In the genomic region with DNA sequence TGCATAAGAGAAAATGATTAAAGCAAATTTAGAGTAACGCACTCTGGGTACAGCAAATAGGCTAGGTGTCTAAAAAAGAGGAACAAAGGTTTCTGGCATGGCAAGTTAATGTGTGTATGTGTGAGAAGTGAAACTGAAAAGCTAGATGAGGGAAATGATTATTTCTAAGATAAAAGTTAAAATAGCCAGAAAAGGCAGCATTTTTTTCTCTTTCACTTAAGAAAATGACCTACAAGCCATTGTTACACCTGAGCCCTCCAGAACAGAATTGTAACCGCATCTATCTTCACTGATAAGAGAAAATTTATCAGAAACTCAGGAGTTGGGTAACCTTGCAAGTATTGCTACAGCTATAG, we compare ENCODE assay signal across 12 cellular contexts.
A peak's percentile ranks its signal among the peaks of the same experiment; 100 is the strongest.
DNase-seq lines count a peak whose midpoint lies in the region; ATAC-seq and TF ChIP-seq lines count a peak whose summit lies in the region.
"Had no signal": no experiment of that assay in that cellular context is flagged by ENCODE, and none has a peak within 500 bp of the region (broad histone marks: within the 10 kb centered on the region; RNA-seq: fewer than 3 reads in every experiment).

No MANE protein-coding gene starts in this region.

- in situ Hi-C loops in HAP-1 (cut with MboI; ENCODE audit: low sequenced_read_pairs), result no loop called here

- no peaks in the 10 kb centered on the region for H3K27me3 Mint-ChIP-seq in glutamatergic neuron (ENCODE audit: unreplicated experiment)
- H3K27me3 Mint-ChIP-seq: central memory CD8-positive, alpha-beta T cell had no signal

- no peaks in the 10 kb centered on the region for H3K4me1 Mint-ChIP-seq in glutamatergic neuron (ENCODE audit: low read depth, unreplicated experiment)
- H3K4me1 Mint-ChIP-seq: activated CD8-positive, alpha-beta memory T cell treated with anti-CD3 and anti-CD28 coated beads, Interleukin-2, amount 10 ng/mL, durations not matched to agents 7 days and 5 days; central memory CD8-positive, alpha-beta T cell; nephron progenitor cell had no signal

- H3K9me3 ChIP-seq in HAP-1, result no peaks in the 10 kb centered on the region

- H3K4me1 ChIP-seq in HAP-1 (peaks cover 2% of the 10 kb centered on the region; the same call in 1 of the 2 replicates), foreskin keratinocyte (no peaks in the 10 kb centered on the region)

- H3K27me3 ChIP-seq in HAP-1 (ENCODE audit: low read depth), result no peaks in the 10 kb centered on the region
- no peaks in the 10 kb centered on the region for H3K27me3 ChIP-seq in foreskin keratinocyte

- H3K27ac ChIP-seq in foreskin keratinocyte, result no peak overlapping the region

- peak; percentile 94 for ATAC-seq in GM18508 (IDR thresholded peaks at IDR 0.05; ENCODE audit: insufficient read depth, unreplicated experiment)
- peak; percentile 99 for ATAC-seq in GM21526 (IDR thresholded peaks at IDR 0.05; ENCODE audit: low FRiP score, unreplicated experiment)
- peak; percentile 98 for ATAC-seq in HG03159 (IDR thresholded peaks at IDR 0.05; ENCODE audit: unreplicated experiment)
- no peak for ATAC-seq in foreskin keratinocyte
- no peak for ATAC-seq in activated naive CD4-positive, alpha-beta T cell treated with anti-CD3 and anti-CD28 coated beads, Interleukin-2, amount 50 U/mL, for 72 hours
- ATAC-seq: activated CD8-positive, alpha-beta memory T cell treated with anti-CD3 and anti-CD28 coated beads, Interleukin-2, amount 10 ng/mL, durations not matched to agents 7 days and 5 days had no signal

- H3K4me3 Mint-ChIP-seq in glutamatergic neuron (ENCODE audit: unreplicated experiment), result no peak overlapping the region
- H3K4me3 Mint-ChIP-seq: activated CD8-positive, alpha-beta memory T cell treated with anti-CD3 and anti-CD28 coated beads, Interleukin-2, amount 10 ng/mL, durations not matched to agents 7 days and 5 days; central memory CD8-positive, alpha-beta T cell; nephron progenitor cell had no signal

- no peak overlapping the region for H3K4me3 ChIP-seq in HAP-1

- DNase-seq in SIG-M5 (lab: John Stamatoyannopoulos, UW), result peak; percentile 6
- DNase-seq in HAP-1 (ENCODE audit: low spot score in 2 of 2), result no peak
- no peak for DNase-seq in glutamatergic neuron
- DNase-seq in foreskin keratinocyte, result no peak
- DNase-seq in activated naive CD4-positive, alpha-beta T cell treated with anti-CD3 and anti-CD28 coated beads, Interleukin-2, amount 50 U/mL, for 72 hours (ENCODE audit: low spot score in 2 of 2), result no peak
- DNase-seq: activated CD8-positive, alpha-beta memory T cell treated with anti-CD3 and anti-CD28 coated beads, Interleukin-2, amount 10 ng/mL, durations not matched to agents 7 days and 5 days; hippocampal formation; nephron progenitor cell had no signal

- no peaks in the 10 kb centered on the region for H3K9me3 Mint-ChIP-seq in glutamatergic neuron (ENCODE audit: unreplicated experiment)
- peaks cover 0 to 3% of the 10 kb centered on the region in 2 donors for H3K9me3 Mint-ChIP-seq in activated naive CD4-positive, alpha-beta T cell treated with anti-CD3 and anti-CD28 coated beads, Interleukin-2, amount 50 U/mL, for 72 hours
- H3K9me3 Mint-ChIP-seq: central memory CD8-positive, alpha-beta T cell; nephron progenitor cell had no signal

- no peak for TF ChIP-seq CTCF in glutamatergic neuron (IDR thresholded peaks at IDR 0.05; ENCODE audit: partially characterized antibody, unreplicated experiment)
- no peak for TF ChIP-seq CTCF in foreskin keratinocyte (conservative IDR thresholded peaks at IDR 0.05)

- no peaks in the 10 kb centered on the region for H3K36me3 Mint-ChIP-seq in glutamatergic neuron (ENCODE audit: unreplicated experiment)
- no peaks in the 10 kb centered on the region for H3K36me3 Mint-ChIP-seq in activated naive CD4-positive, alpha-beta T cell treated with anti-CD3 and anti-CD28 coated beads, Interleukin-2, amount 50 U/mL, for 72 hours
- H3K36me3 Mint-ChIP-seq: activated CD8-positive, alpha-beta memory T cell treated with anti-CD3 and anti-CD28 coated beads, Interleukin-2, amount 10 ng/mL, durations not matched to agents 7 days and 5 days had no signal

- H3K27ac Mint-ChIP-seq in glutamatergic neuron (ENCODE audit: unreplicated experiment), result no peak overlapping the region
- H3K27ac Mint-ChIP-seq in activated naive CD4-positive, alpha-beta T cell treated with anti-CD3 and anti-CD28 coated beads, Interleukin-2, amount 50 U/mL, for 72 hours, result no peak overlapping the region
- H3K27ac Mint-ChIP-seq: activated CD8-positive, alpha-beta memory T cell treated with anti-CD3 and anti-CD28 coated beads, Interleukin-2, amount 10 ng/mL, durations not matched to agents 7 days and 5 days; nephron progenitor cell had no signal

- no peaks in the 10 kb centered on the region for H3K36me3 ChIP-seq in HAP-1 (replicated peaks)

Comparison
In these comparisons a context has a peak if more than half of its experiments do, and no peak if none do; other contexts are left out.
1. ATAC-seq: peak in GM18508 (single experiment), GM21526 (single experiment) and HG03159 (single experiment); none in foreskin keratinocyte (single experiment) and activated naive CD4-positive, alpha-beta T cell treated with anti-CD3 and anti-CD28 coated beads, Interleukin-2, amount 50 U/mL, for 72 hours (0 of 2).